Comparison of ENCODE assay signal across 8 cellular contexts in the genomic region with DNA sequence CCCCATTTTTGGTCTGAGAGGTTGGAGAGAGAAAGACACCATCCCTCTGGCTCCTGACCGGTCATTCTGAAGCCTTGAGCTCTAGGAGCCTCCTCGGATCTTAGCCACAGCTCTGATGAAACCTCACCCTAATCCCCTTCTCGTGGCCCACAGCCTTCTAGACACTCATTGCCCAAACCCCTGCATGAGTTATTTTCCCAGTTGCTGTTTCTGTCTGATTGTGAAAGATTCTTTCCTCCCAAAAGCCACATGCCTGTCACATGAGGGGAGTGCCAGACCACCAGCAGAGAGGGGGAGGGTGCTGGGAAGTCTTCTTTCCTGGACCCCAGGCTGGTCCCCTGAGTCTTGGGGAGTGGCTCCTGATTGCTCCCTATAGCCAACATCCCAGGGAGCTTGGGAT. TPM values are rescaled to one million over a fixed set of nuclear protein-coding genes. Genes with fewer than 3 reads are reported as not detected.
DNase-seq lines count a peak whose midpoint lies in the region; ATAC-seq and TF ChIP-seq lines count a peak whose summit lies in the region.

No MANE protein-coding gene starts in this region.

- peak overlapping the region; percentile 56 for H3K4me3 Mint-ChIP-seq in T-helper 1 cell treated with Interleukin-12 subunit alpha and Interleukin-12 subunit beta and Interleukin-4 antibody, amounts not matched to agents 30 μg/mL and 1 μg/mL, for 36 hours

- H3K4me1 Mint-ChIP-seq in T-helper 1 cell treated with Interleukin-12 subunit alpha and Interleukin-12 subunit beta and Interleukin-4 antibody, amounts not matched to agents 30 μg/mL and 1 μg/mL, for 36 hours (ENCODE audit: low read depth), result peaks cover 30% of the 10 kb centered on the region

- in situ Hi-C loops in GM13976 (cut with MboI; ENCODE audit: low sequenced_read_pairs, unreplicated experiment), result no loop called here

- DNase-seq in T-helper 1 cell (no peak), SIG-M5 treated with dmso at 0.1 percent for 504 hours (lab: John Stamatoyannopoulos, UW; ENCODE audit: unreplicated experiment) (peak; percentile 95), heart right ventricle (no peak), stromal cell of bone marrow (ENCODE audit: low read depth) (peak; percentile 83), GM13976 (ENCODE audit: low spot score) (no peak), NCI-H1930 (lab: John Stamatoyannopoulos, UW) (no peak), NCI-H748 treated with DMSO at 0.1 percent for 48 hours (lab: John Stamatoyannopoulos, UW) (no peak)

- peak; percentile 14 to 55 (median 40) for ATAC-seq in heart right ventricle

- peak overlapping the region in 6 of 10 donors; percentile 3 to 90 (median 44) for H3K27ac ChIP-seq in heart right ventricle

- H3K27ac Mint-ChIP-seq in T-helper 1 cell treated with Interleukin-12 subunit alpha and Interleukin-12 subunit beta and Interleukin-4 antibody, amounts not matched to agents 30 μg/mL and 1 μg/mL, for 36 hours, result peak overlapping the region; percentile 77

- no peaks in the 10 kb centered on the region for H3K27me3 Mint-ChIP-seq in T-helper 1 cell treated with Interleukin-12 subunit alpha and Interleukin-12 subunit beta and Interleukin-4 antibody, amounts not matched to agents 30 μg/mL and 1 μg/mL, for 36 hours (ENCODE audit: low read depth)

- no peak for TF ChIP-seq CTCF in heart right ventricle (IDR thresholded peaks at IDR 0.05)
- no peak for TF ChIP-seq CTCF in GM13976 (IDR thresholded peaks at IDR 0.05; ENCODE audit: borderline replicate concordance, control extremely low read depth, extremely low read depth, insufficient read depth, missing control alignments)

- H3K4me3 ChIP-seq in heart right ventricle, result peak overlapping the region in 1 of 10 donors; percentile 15

- H3K9me3 ChIP-seq in heart right ventricle, result no peaks in the 10 kb centered on the region

- intact Hi-C loops in heart right ventricle (cut with DNase I), result no loop called here

- H3K36me3 ChIP-seq in heart right ventricle, result no peaks in the 10 kb centered on the region

- H3K9me3 Mint-ChIP-seq in T-helper 1 cell treated with Interleukin-12 subunit alpha and Interleukin-12 subunit beta and Interleukin-4 antibody, amounts not matched to agents 30 μg/mL and 1 μg/mL, for 36 hours, result no peaks in the 10 kb centered on the region

- no peaks in the 10 kb centered on the region for H3K27me3 ChIP-seq in heart right ventricle

- peaks cover 0 to 61% (median 14%) of the 10 kb centered on the region in 9 donors for H3K4me1 ChIP-seq in heart right ventricle

- 74 to 82% methylated on average over 3 of the region's 3 CpGs for WGBS in heart right ventricle, 2 donors

- peaks cover 1% of the 10 kb centered on the region for H3K36me3 Mint-ChIP-seq in T-helper 1 cell treated with Interleukin-12 subunit alpha and Interleukin-12 subunit beta and Interleukin-4 antibody, amounts not matched to agents 30 μg/mL and 1 μg/mL, for 36 hours (ENCODE audit: low read depth)

RNA-seq across cellular contexts. Expression of a gene that starts 17.6 kb away (rescaled TPM):
- 100 to 1,000 TPM; 118 to 173 (median 145) TPM for total RNA-seq in heart right ventricle
- 100 to 1,000 TPM in 1 of 2 donors, 10 to 100 TPM in 1; 49.1 to 120 TPM for polyA plus RNA-seq in heart right ventricle

Comparison
In these comparisons a context has a peak if more than half of its experiments do, and no peak if none do; other contexts are left out.
1. DNase-seq: peak in SIG-M5 treated with dmso at 0.1 percent for 504 hours (single experiment) and stromal cell of bone marrow (single experiment); none in T-helper 1 cell (0 of 5), heart right ventricle (0 of 2), GM13976 (single experiment), NCI-H1930 (0 of 2) and NCI-H748 treated with DMSO at 0.1 percent for 48 hours (single experiment).